10 cellular contexts compared by ENCODE assay signal in genomic region chr12:64098709-64099354, GRCh38.
DNase-seq lines count a peak whose midpoint lies in the region; ATAC-seq, FAIRE-seq and TF ChIP-seq lines count a peak whose summit lies in the region.
"Had no signal": no experiment of that assay in that cellular context is flagged by ENCODE, and none has a peak within 500 bp of the region (broad histone marks: within the 10 kb centered on the region; RNA-seq: fewer than 3 reads in every experiment).

No MANE protein-coding gene starts in this region.

- CTCF ChIA-PET in CD8-positive, alpha-beta memory T cell (lab: Charles Lee), result no interaction called here

- H3K9me2 ChIP-seq in GM23248 (ENCODE audit: insufficient read depth), result no peaks in the 10 kb centered on the region

- H2AFZ ChIP-seq in GM23248, result no peak overlapping the region
- no peak overlapping the region for H2AFZ ChIP-seq in fibroblast of lung (ENCODE audit: low read length)

- POLR2A ChIA-PET in CD8-positive, alpha-beta memory T cell (lab: Charles Lee), result no interaction called here

- peak; percentile 23 for ATAC-seq in sciatic nerve
- no peak for ATAC-seq in GM21526 (IDR thresholded peaks at IDR 0.05; ENCODE audit: low FRiP score, unreplicated experiment)
- ATAC-seq: left lobe of liver had no signal

- H3K27me3 Mint-ChIP-seq in CD8-positive, alpha-beta memory T cell, result peaks cover 0 to 22% of the 10 kb centered on the region in 2 donors

- H3K9me3 ChIP-seq in GM23248 (ENCODE audit: low read depth), result no peaks in the 10 kb centered on the region
- no peaks in the 10 kb centered on the region for H3K9me3 ChIP-seq in fibroblast of lung (ENCODE audit: control insufficient read depth, insufficient read depth, low read depth, low read length)
- no peaks in the 10 kb centered on the region for H3K9me3 ChIP-seq in CD8-positive, alpha-beta memory T cell (ENCODE audit: low read length)

- H3K27me3 ChIP-seq in GM23248 (replicated peaks; ENCODE audit: insufficient read depth) (no peaks in the 10 kb centered on the region), fibroblast of lung (ENCODE audit: control insufficient read depth, insufficient read depth, low read length) (no peaks in the 10 kb centered on the region)
- H3K27me3 ChIP-seq in CD8-positive, alpha-beta memory T cell (ENCODE audit: insufficient read depth, low read length, poor library complexity, severe bottlenecking), result no peaks in the 10 kb centered on the region

- peaks cover 73% of the 10 kb centered on the region for H3F3A ChIP-seq in GM23248 (ENCODE audit: insufficient read depth)

- H3K9me3 Mint-ChIP-seq in CD8-positive, alpha-beta memory T cell, result peaks cover 0 to 2% (median 0%) of the 10 kb centered on the region in 5 donors

- peak overlapping the region in 1 of 8 donors; percentile 71 for H3K27ac Mint-ChIP-seq in CD8-positive, alpha-beta memory T cell

- no peaks in the 10 kb centered on the region for H4K20me1 ChIP-seq in GM23248 (ENCODE audit: insufficient read depth)
- no peaks in the 10 kb centered on the region for H4K20me1 ChIP-seq in fibroblast of lung (ENCODE audit: control insufficient read depth, extremely low read depth, insufficient read depth, low read length)

- intact Hi-C loops in sciatic nerve (cut with DNase I), result no loop called here

- H3K9ac ChIP-seq in GM23248 (no peak overlapping the region), fibroblast of lung (ENCODE audit: insufficient read depth, low read length) (peak overlapping the region; percentile 20)

- H3K36me3 ChIP-seq in GM23248 (ENCODE audit: low read depth) (peaks cover 28% of the 10 kb centered on the region), fibroblast of lung (ENCODE audit: control insufficient read depth, insufficient read depth, low read length) (no peaks in the 10 kb centered on the region)
- H3K36me3 ChIP-seq in CD8-positive, alpha-beta memory T cell (ENCODE audit: insufficient read depth, low read length), result no peaks in the 10 kb centered on the region

- DNase-seq in GM23248 (peak; percentile 48), NCI-H774 (lab: John Stamatoyannopoulos, UW) (peak; percentile 71), fibroblast of lung (ENCODE audit: low read depth in 2 of 2) (peak; percentile 85 to 93), sciatic nerve (ENCODE audit: low spot score) (no peak), GM19239 (ENCODE audit: insufficient read length, low spot score) (no peak)
- DNase-seq in activated CD4-positive, alpha-beta T cell treated with anti-CD3 and anti-CD28 coated beads for 48 hours, result no peak
- no peak for DNase-seq in CD8-positive, alpha-beta memory T cell

- H3K36me3 Mint-ChIP-seq in CD8-positive, alpha-beta memory T cell, result peaks cover 0 to 4% (median 0%) of the 10 kb centered on the region in 3 donors

- H3K4me2 ChIP-seq in GM23248 (ENCODE audit: unreplicated experiment) (peak overlapping the region; percentile 53), fibroblast of lung (ENCODE audit: extremely low read depth, insufficient read depth, low read length) (peak overlapping the region; percentile 40)

- WGBS in GM23248 (ENCODE audit: low coverage in 1 of 2, low lambda C conversion rate in 2 of 2, missing lambda C conversion rate in 2 of 2), 2 experiments, result 27 to 31% methylated on average over 2 of the region's 2 CpGs

- no peak for TF ChIP-seq CTCF in fibroblast of lung (conservative IDR thresholded peaks at IDR 0.05 in 1 of 2, IDR thresholded peaks at IDR 0.05 in 1 of 2; ENCODE audit: low read depth in 1 of 2, low read length in 2 of 2)

- no peak overlapping the region for H3K4me3 Mint-ChIP-seq in CD8-positive, alpha-beta memory T cell

- FAIRE-seq in GM19239 (lab: Jason Lieb, UNC), result no peak

- H3K4me1 ChIP-seq in GM23248 (ENCODE audit: insufficient read depth) (peaks cover 71% of the 10 kb centered on the region), fibroblast of lung (ENCODE audit: control insufficient read depth, extremely low read depth, insufficient read depth, low read length) (peaks cover 13% of the 10 kb centered on the region)
- no peaks in the 10 kb centered on the region for H3K4me1 ChIP-seq in CD8-positive, alpha-beta memory T cell (ENCODE audit: insufficient read depth, low read length)

- in situ Hi-C loops in GM23248 (cut with MboI), result loop anchor here (25.0 kb wide), 1 partner anchor 262 kb away; the partner anchor contains the start of gene SRGAP1

- no peak overlapping the region for H3K4me3 ChIP-seq in GM23248
- no peak overlapping the region for H3K4me3 ChIP-seq in fibroblast of lung (replicated peaks in 1 of 4; ENCODE audit: control extremely low read depth in 1 of 4, insufficient read depth in 1 of 4, low read depth in 3 of 4, low read length in 4 of 4)
- H3K4me3 ChIP-seq in CD8-positive, alpha-beta memory T cell (ENCODE audit: low read length), result no peak overlapping the region
- H3K4me3 ChIP-seq: SK-N-MC had no signal

- H3K27ac ChIP-seq in GM23248 (peak overlapping the region; percentile 62), fibroblast of lung (ENCODE audit: insufficient read depth, low read length) (peak overlapping the region; percentile 82)
- no peak overlapping the region for H3K27ac ChIP-seq in CD8-positive, alpha-beta memory T cell (ENCODE audit: low read depth, low read length)
- H3K27ac ChIP-seq: SK-N-MC had no signal

- H3K4me1 Mint-ChIP-seq in CD8-positive, alpha-beta memory T cell, result no peaks in the 10 kb centered on the region

- peaks cover 4% of the 10 kb centered on the region; the same call in 1 of the 2 replicates for H3K79me2 ChIP-seq in GM23248 (ENCODE audit: insufficient read depth)
- H3K79me2 ChIP-seq in fibroblast of lung (ENCODE audit: control insufficient read depth, insufficient read depth, low read length), result no peaks in the 10 kb centered on the region

Comparison
In these comparisons a context has a peak if more than half of its experiments do, and no peak if none do; other contexts are left out.
1. DNase-seq: peak in GM23248 (single experiment), NCI-H774 (single experiment) and fibroblast of lung (2 of 2); none in sciatic nerve (single experiment), activated CD4-positive, alpha-beta T cell treated with anti-CD3 and anti-CD28 coated beads for 48 hours (single experiment), GM19239 (single experiment) and CD8-positive, alpha-beta memory T cell (0 of 5).